In genomic region chr20:2224246-2224645, GRCh38 we compare ENCODE assay signal across 29 cellular contexts.
"Had no signal": no experiment of that assay in that cellular context is flagged by ENCODE, and none has a peak within 500 bp of the region (broad histone marks: within the 10 kb centered on the region; RNA-seq: fewer than 3 reads in every experiment).

No MANE protein-coding gene starts in this region.

- H3K27me3 ChIP-seq: ascending aorta, body of pancreas, MG63, Peyer's patch, SJSA1 had no signal

- H3K9me3 Mint-ChIP-seq: activated naive CD4-positive, alpha-beta T cell treated with anti-CD3 and anti-CD28 coated beads, Interleukin-2, amount 50 U/mL, for 24 hours had no signal

- H3K36me3 ChIP-seq: ascending aorta, MG63, Peyer's patch, SJSA1 had no signal

- ATAC-seq: activated CD8-positive, alpha-beta T cell treated with anti-CD3 and anti-CD28 coated beads, Interleukin-2, amount 10 ng/mL, durations not matched to agents 7 days and 5 days; body of pancreas; SK-N-SH treated with all-trans-retinoic acid at 6 μM for 48 hours; WTC11 had no signal

- H3K27me3 Mint-ChIP-seq: activated naive CD4-positive, alpha-beta T cell treated with anti-CD3 and anti-CD28 coated beads, Interleukin-2, amount 50 U/mL, for 24 hours; activated T-cell treated with anti-CD3 and anti-CD28 coated beads, Interleukin-2, amount 50 U/mL, for 24 hours had no signal

- H3K9me3 ChIP-seq: ascending aorta, body of pancreas, SJSA1 had no signal

- H3K4me3 ChIP-seq: ascending aorta, body of pancreas, MG63, Peyer's patch, SJSA1 had no signal

- H3K27ac ChIP-seq: ascending aorta, body of pancreas, Peyer's patch, SJSA1 had no signal

- DNase-seq: activated CD4-positive, alpha-beta T cell treated with anti-CD3 and anti-CD28 coated beads for 48 hours; activated CD4-positive, alpha-beta T cell treated with anti-CD3 and anti-CD28 coated beads, Interleukin-2, amount 50 U/mL, for 4 hours; activated CD4-positive, CD25-positive, alpha-beta regulatory T cell treated with anti-CD3 and anti-CD28 coated beads, Interleukin-2, amount 50 U/mL, for 72 hours; activated CD8-positive, alpha-beta T cell treated with anti-CD3 and anti-CD28 coated beads, Interleukin-2, amount 10 ng/mL, durations not matched to agents 7 days and 5 days; activated effector memory CD4-positive, alpha-beta T cell treated with Interleukin-2 at 50 U/mL for 16 hours; activated naive CD4-positive, alpha-beta T cell; activated T-cell treated with anti-CD3 and anti-CD28 coated beads, Interleukin-2, amount 50 U/mL, for 24 hours; amniotic stem cell; body of pancreas; MG63; MV-4-11; NCI-H1092 treated with DMSO at 0.1 percent for 48 hours; NCI-H1436; NCI-H1694 treated with DMSO at 0.1 percent for 48 hours; NCI-H2029 treated with DMSO at 0.1 percent for 48 hours; NCI-H510A treated with DMSO at 0.1 percent for 48 hours; NCI-H69; NK-92 treated with Interleukin-12 subunit alpha and Interleukin-12 subunit beta, amount 100 ng/mL, for 24 hours; Peyer's patch; SHP77; SW 1271 had no signal

- H3K4me3 Mint-ChIP-seq: activated CD8-positive, alpha-beta T cell treated with anti-CD3 and anti-CD28 coated beads, Interleukin-2, amount 10 ng/mL, durations not matched to agents 7 days and 5 days; activated naive CD4-positive, alpha-beta T cell treated with anti-CD3 and anti-CD28 coated beads, Interleukin-2, amount 50 U/mL, for 24 hours; activated T-cell treated with anti-CD3 and anti-CD28 coated beads, Interleukin-2, amount 50 U/mL, for 24 hours; activated T-helper 1 cell treated with anti-CD3 and anti-CD28 coated beads, Interleukin-12 subunit alpha, Interleukin-12 subunit beta, Interleukin-2, Interleukin-4 antibody, amounts not matched to agents 30 ng/mL and 10 ng/mL and 1 ng/mL, durations not matched to agents 14 hours and 24 hours and 36 hours; central memory CD8-positive, alpha-beta T cell; T-helper 2 cell treated with Interferon-gamma antibody and Interleukin-4, amounts not matched to agents 5 μg/mL and 100 μg/mL, for 36 hours; WTC11 had no signal

- H3K4me1 Mint-ChIP-seq: central memory CD8-positive, alpha-beta T cell had no signal

- H3K27ac Mint-ChIP-seq: activated CD8-positive, alpha-beta T cell treated with anti-CD3 and anti-CD28 coated beads, Interleukin-2, amount 10 ng/mL, durations not matched to agents 7 days and 5 days; activated naive CD4-positive, alpha-beta T cell treated with anti-CD3 and anti-CD28 coated beads, Interleukin-2, amount 50 U/mL, for 24 hours; activated T-cell treated with anti-CD3 and anti-CD28 coated beads, Interleukin-2, amount 50 U/mL, for 24 hours; activated T-helper 1 cell treated with anti-CD3 and anti-CD28 coated beads, Interleukin-12 subunit alpha, Interleukin-12 subunit beta, Interleukin-2, Interleukin-4 antibody, amounts not matched to agents 30 ng/mL and 10 ng/mL and 1 ng/mL, durations not matched to agents 14 hours and 24 hours and 36 hours; T-helper 2 cell treated with Interferon-gamma antibody and Interleukin-4, amounts not matched to agents 5 μg/mL and 100 μg/mL, for 36 hours; WTC11 had no signal

- H3K4me1 ChIP-seq: ascending aorta, body of pancreas, Peyer's patch had no signal
